9 cellular contexts compared by ENCODE assay signal in genomic region chr2:113499019-113499885, GRCh38. TPM values are rescaled to one million over a fixed set of nuclear protein-coding genes. Genes with fewer than 3 reads are reported as not detected.
DNase-seq lines count a peak whose midpoint lies in the region; ATAC-seq, FAIRE-seq and TF ChIP-seq lines count a peak whose summit lies in the region.
"Not testable (repeated sequence)": the region's sequence is repeated elsewhere in the genome, so short reads cannot be mapped to it uniquely, and the experiment has no call there.
"Had no signal": no experiment of that assay in that cellular context is flagged by ENCODE, and none has a peak within 500 bp of the region (broad histone marks: within the 10 kb centered on the region; RNA-seq: fewer than 3 reads in every experiment).

No MANE protein-coding gene starts in this region.

- H3K36me3 Mint-ChIP-seq in CD8-positive, alpha-beta T cell; WTC11; activated T-helper 2 cell treated with anti-CD3 and anti-CD28 coated beads, Interferon-gamma antibody, Interleukin-2, Interleukin-4, amounts not matched to agents 10 μg/mL and 5 μg/mL and 100 μg/mL, durations not matched to agents 14 hours and 24 hours and 36 hours (ENCODE audit: low read depth); osteocyte (ENCODE audit: unreplicated experiment): not testable (repeated sequence)

- H3K27me3 ChIP-seq in CD8-positive, alpha-beta T cell (ENCODE audit: insufficient read depth, low read length), result not testable (repeated sequence)
- H3K27me3 ChIP-seq in HepG2 (ENCODE audit: control insufficient read depth in 1 of 2, insufficient read depth in 2 of 2, low read length in 2 of 2), result peaks cover 0 to 18% of the 10 kb centered on the region in 2 experiments; a peak in 4 of 5 replicates

- H3K4me1 ChIP-seq in CD8-positive, alpha-beta T cell (ENCODE audit: insufficient read depth, low read length), result not testable (repeated sequence)
- peaks cover 16% of the 10 kb centered on the region for H3K4me1 ChIP-seq in HepG2 (ENCODE audit: insufficient read depth, low read length)

- not testable (repeated sequence) for H3K9me3 Mint-ChIP-seq in CD8-positive, alpha-beta T cell; WTC11; activated T-helper 2 cell treated with anti-CD3 and anti-CD28 coated beads, Interferon-gamma antibody, Interleukin-2, Interleukin-4, amounts not matched to agents 10 μg/mL and 5 μg/mL and 100 μg/mL, durations not matched to agents 14 hours and 24 hours and 36 hours; osteocyte (ENCODE audit: unreplicated experiment)

- H3K27ac Mint-ChIP-seq in CD8-positive, alpha-beta T cell; WTC11; activated T-helper 2 cell treated with anti-CD3 and anti-CD28 coated beads, Interferon-gamma antibody, Interleukin-2, Interleukin-4, amounts not matched to agents 10 μg/mL and 5 μg/mL and 100 μg/mL, durations not matched to agents 14 hours and 24 hours and 36 hours; osteocyte (ENCODE audit: unreplicated experiment): not testable (repeated sequence)

- peaks cover 24% of the 10 kb centered on the region for H3K27me3 Mint-ChIP-seq in CD8-positive, alpha-beta T cell (ENCODE audit: low read depth)
- H3K27me3 Mint-ChIP-seq in WTC11 (ENCODE audit: low read depth) (peaks cover 73% of the 10 kb centered on the region), osteocyte (ENCODE audit: unreplicated experiment) (peaks cover 18% of the 10 kb centered on the region)
- peaks cover 30% of the 10 kb centered on the region for H3K27me3 Mint-ChIP-seq in activated T-helper 2 cell treated with anti-CD3 and anti-CD28 coated beads, Interferon-gamma antibody, Interleukin-2, Interleukin-4, amounts not matched to agents 10 μg/mL and 5 μg/mL and 100 μg/mL, durations not matched to agents 14 hours and 24 hours and 36 hours (ENCODE audit: low read depth)

- H3K4me2 ChIP-seq in HepG2 (ENCODE audit: low read depth, low read length), result not testable (repeated sequence)

- H3K36me3 ChIP-seq in CD8-positive, alpha-beta T cell (ENCODE audit: insufficient read depth, low read length); HepG2 (replicated peaks in 1 of 2; ENCODE audit: control insufficient read depth in 1 of 2, insufficient read depth in 2 of 2, low read length in 2 of 2): not testable (repeated sequence)

- ATAC-seq in CD8-positive, alpha-beta T cell; WTC11; HepG2: not testable (repeated sequence)

- TF ChIP-seq RAD21 in HepG2 (CRISPR knock-in tag; IDR thresholded peaks at IDR 0.05), result not testable (repeated sequence)

- TF ChIP-seq CTCF in CD8-positive, alpha-beta T cell (IDR thresholded peaks at IDR 0.05); WTC11 (IDR thresholded peaks at IDR 0.05); coronary artery (IDR thresholded peaks at IDR 0.05); HepG2 (CRISPR knock-in tag; IDR thresholded peaks at IDR 0.05); osteocyte (IDR thresholded peaks at IDR 0.05): not testable (repeated sequence)

- in situ Hi-C loops in HepG2 (cut with HindIII; ENCODE audit: extremely low pct_ligation_motif_present, low pct_unique_long_range_greater_than_20kb), result not testable (repeated sequence)

- CTCF ChIA-PET in CD8-positive, alpha-beta T cell (lab: Charles Lee); WTC11 (lab: Charles Lee); HepG2 (lab: Yijun Ruan, JAX; ENCODE audit: low intra/inter-chr PET ratio, low total read pairs): not testable (repeated sequence)

- POLR2A ChIA-PET in CD8-positive, alpha-beta T cell (lab: Charles Lee); WTC11 (lab: Charles Lee); HepG2 (lab: Yijun Ruan, JAX): not testable (repeated sequence)

- not testable (repeated sequence) for FAIRE-seq in HepG2 (lab: Jason Lieb, UNC)

- 96% methylated on average over 48 of the region's 62 CpGs for WGBS in HepG2 (ENCODE audit: low lambda C conversion rate)

- peak in 1 of 7 experiments; percentile 50 for DNase-seq in CD8-positive, alpha-beta T cell
- DNase-seq in WTC11 (ENCODE audit: low spot score) (peak; percentile 38), coronary artery (ENCODE audit: low spot score) (peak; percentile 26), osteocyte (ENCODE audit: extremely low spot score, unreplicated experiment) (peak; percentile 67)
- peak; percentile 61 for DNase-seq in activated CD8-positive, alpha-beta memory T cell treated with anti-CD3 and anti-CD28 coated beads for 24 hours
- not testable (repeated sequence) for DNase-seq in activated T-helper 2 cell treated with anti-CD3 and anti-CD28 coated beads, Interferon-gamma antibody, Interleukin-2, Interleukin-4, amounts not matched to agents 10 μg/mL and 5 μg/mL and 100 μg/mL, durations not matched to agents 14 hours and 24 hours and 36 hours (ENCODE audit: low spot score); HepG2 (ENCODE audit: low spot score)

- TF ChIP-seq EP300 in HepG2 (IDR thresholded peaks at IDR 0.05; ENCODE audit: low read depth in 2 of 2, low read length in 2 of 2); HepG2 (CRISPR knock-in tag; IDR thresholded peaks at IDR 0.05; ENCODE audit: borderline replicate concordance): not testable (repeated sequence)

- TF ChIP-seq POLR2A in HepG2 (IDR thresholded peaks at IDR 0.05; ENCODE audit: insufficient read depth in 1 of 2, low read depth in 2 of 2, low read length in 2 of 2), result not testable (repeated sequence)

- not testable (repeated sequence) for H3K4me3 ChIP-seq in CD8-positive, alpha-beta T cell (ENCODE audit: low read depth, low read length); coronary artery; HepG2 (replicated peaks in 1 of 3; ENCODE audit: insufficient read depth in 1 of 3, low read depth in 2 of 3, low read length in 3 of 3)

- intact Hi-C loops in CD8-positive, alpha-beta T cell (cut with DNase I, micrococcal nuclease); activated T-helper 2 cell treated with anti-CD3 and anti-CD28 coated beads, Interferon-gamma antibody, Interleukin-2, Interleukin-4, amounts not matched to agents 10 μg/mL and 5 μg/mL and 100 μg/mL, durations not matched to agents 14 hours and 24 hours and 36 hours (cut with micrococcal nuclease); HepG2 (cut with micrococcal nuclease; ENCODE audit: unreplicated experiment): not testable (repeated sequence)

- peaks cover 23% of the 10 kb centered on the region for H3K4me1 Mint-ChIP-seq in CD8-positive, alpha-beta T cell (ENCODE audit: low read depth)
- H3K4me1 Mint-ChIP-seq in WTC11, result peaks cover 11% of the 10 kb centered on the region
- peaks cover 15% of the 10 kb centered on the region for H3K4me1 Mint-ChIP-seq in activated T-helper 2 cell treated with anti-CD3 and anti-CD28 coated beads, Interferon-gamma antibody, Interleukin-2, Interleukin-4, amounts not matched to agents 10 μg/mL and 5 μg/mL and 100 μg/mL, durations not matched to agents 14 hours and 24 hours and 36 hours (ENCODE audit: low read depth)
- not testable (repeated sequence) for H3K4me1 Mint-ChIP-seq in osteocyte (ENCODE audit: unreplicated experiment)

- H4K20me1 ChIP-seq in HepG2 (ENCODE audit: insufficient read depth, low read length), result not testable (repeated sequence)

- H3K27ac ChIP-seq in CD8-positive, alpha-beta T cell (ENCODE audit: low read depth, low read length); coronary artery; HepG2 (ENCODE audit: extremely low read length, insufficient read depth, low read length): not testable (repeated sequence)

- not testable (repeated sequence) for BruUV-seq in HepG2 (replicated peaks; lab: Mats Ljungman, UMichigan)

- not testable (repeated sequence) for H3K79me2 ChIP-seq in HepG2 (ENCODE audit: insufficient read depth, low read length)

- H3K4me3 Mint-ChIP-seq in CD8-positive, alpha-beta T cell, result peak overlapping the region; percentile 26
- peak overlapping the region; percentile 58 for H3K4me3 Mint-ChIP-seq in WTC11
- H3K4me3 Mint-ChIP-seq in activated T-helper 2 cell treated with anti-CD3 and anti-CD28 coated beads, Interferon-gamma antibody, Interleukin-2, Interleukin-4, amounts not matched to agents 10 μg/mL and 5 μg/mL and 100 μg/mL, durations not matched to agents 14 hours and 24 hours and 36 hours (ENCODE audit: low read depth), result peak overlapping the region; percentile 33
- not testable (repeated sequence) for H3K4me3 Mint-ChIP-seq in osteocyte (ENCODE audit: unreplicated experiment)

- H3K9me3 ChIP-seq in CD8-positive, alpha-beta T cell (ENCODE audit: low read length); HepG2 (ENCODE audit: low read length): not testable (repeated sequence)

- H2AFZ ChIP-seq in HepG2 (ENCODE audit: low read length), result not testable (repeated sequence)

- not testable (repeated sequence) for H3K9ac ChIP-seq in HepG2 (ENCODE audit: insufficient read depth, low read depth, low read length)

RNA-seq across cellular contexts. Expression of gene FOXD4L1, which starts 0.8 kb away (rescaled TPM):
- total RNA-seq in CD8-positive, alpha-beta T cell, result not detected
- 0.09 TPM in 1 of 3 replicates, not detected in the others for total RNA-seq in WTC11 (2021)
- 0.14 and 0.30 TPM in 2 replicates for total RNA-seq in activated T-helper 2 cell treated with anti-CD3 and anti-CD28 coated beads, Interferon-gamma antibody, Interleukin-2, Interleukin-4, amounts not matched to agents 10 μg/mL and 5 μg/mL and 100 μg/mL, durations not matched to agents 14 hours and 24 hours and 36 hours
- total RNA-seq in HepG2 (2016; rRNA removed; fragmentation: Illumina TruSeq; extraction: Trizol), result 0.14 and 0.29 TPM in 2 replicates
- total RNA-seq in HepG2 (2016; cell fraction: cytosol; rRNA removed; fragmentation: Illumina TruSeq; extraction: Trizol; ENCODE audit: low read depth), result not detected in 2 replicates
- total RNA-seq in HepG2 (2016; cell fraction: insoluble cytoplasmic fraction; rRNA removed; fragmentation: Illumina TruSeq; extraction: Trizol), result 0.30 TPM in 1 of 2 replicates, not detected in the other
- total RNA-seq in HepG2 (2016; cell fraction: membrane; rRNA removed; fragmentation: Illumina TruSeq; extraction: Trizol), result 0.07 and 0.15 TPM in 2 replicates
- 0.71 and 0.72 TPM in 2 replicates for total RNA-seq in HepG2 (2016; cell fraction: nucleus; rRNA removed; fragmentation: Illumina TruSeq; extraction: Trizol)
- 0.18 and 0.26 TPM in 2 replicates for polyA plus RNA-seq in HepG2 (2011; rRNA removed)
- polyA plus RNA-seq in HepG2 (2011; cell fraction: cytosol; rRNA removed), result 0.09 and 0.12 TPM in 2 replicates
- polyA plus RNA-seq in HepG2 (2011; cell fraction: nucleus; rRNA removed), result 1.4 TPM in 2 replicates
- polyA plus RNA-seq in HepG2 (2012), result 0.05 and 0.20 TPM in 2 replicates
- polyA plus RNA-seq in HepG2 (2016; cell fraction: cytosol; fragmentation: Illumina TruSeq; extraction: Trizol; ENCODE audit: low read depth), result 0.07 and 0.08 TPM in 2 replicates
- 0.17 TPM in 1 of 2 replicates, not detected in the other for polyA plus RNA-seq in HepG2 (2016; cell fraction: insoluble cytoplasmic fraction; fragmentation: Illumina TruSeq; extraction: Trizol; ENCODE audit: low read depth)
- polyA plus RNA-seq in HepG2 (2016; cell fraction: membrane; fragmentation: Illumina TruSeq; extraction: Trizol; ENCODE audit: low read depth), result 0.21 and 0.22 TPM in 2 replicates
- 1.1 and 1.6 TPM in 2 replicates for polyA plus RNA-seq in HepG2 (2016; cell fraction: nucleus; fragmentation: Illumina TruSeq; extraction: Trizol; ENCODE audit: insufficient read depth, low read depth)
- polyA minus RNA-seq in HepG2 (2011; rRNA and poly(A)+ RNA removed; ENCODE audit: low replicate concordance), result 0.16 and 0.70 TPM in 2 replicates
- polyA minus RNA-seq in HepG2 (2011; cell fraction: cytosol; rRNA and poly(A)+ RNA removed), result not detected in 2 replicates
- 2.8 and 4.1 TPM in 2 replicates for polyA minus RNA-seq in HepG2 (2011; cell fraction: nucleus; rRNA and poly(A)+ RNA removed)
- total RNA-seq in osteocyte, result 0.18 and 0.21 TPM in 2 replicates
- total RNA-seq: HT-29 had no signal
- polyA plus RNA-seq: IgD-negative memory B cell had no signal
